Comparison of ENCODE assay signal across 14 cellular contexts in genomic region chr9:98021306-98022040, GRCh38. TPM values are rescaled to one million over a fixed set of nuclear protein-coding genes. Genes with fewer than 3 reads are reported as not detected.
DNase-seq lines count a peak whose midpoint lies in the region; ATAC-seq, FAIRE-seq and TF ChIP-seq lines count a peak whose summit lies in the region.
"Had no signal": no experiment of that assay in that cellular context is flagged by ENCODE, and none has a peak within 500 bp of the region (broad histone marks: within the 10 kb centered on the region; RNA-seq: fewer than 3 reads in every experiment).

No MANE protein-coding gene starts in this region.

- 87% methylated on average over 8 of the region's 8 CpGs for WGBS in SK-N-SH (ENCODE audit: low lambda C conversion rate)
- WGBS in heart left ventricle, 4 donors = 56 to 64% (median 57%) methylated on average over 8 of the region's 8 CpGs
- 50 to 55% methylated on average over 8 of the region's 8 CpGs for WGBS in pancreas, 2 donors
- 80% methylated on average over 8 of the region's 8 CpGs for WGBS in esophagus muscularis mucosa

- H3K79me2 ChIP-seq in SK-N-SH (ENCODE audit: insufficient read depth) = no peaks in the 10 kb centered on the region

- no peak overlapping the region for H3K9ac ChIP-seq in SK-N-SH

- intact Hi-C loops in activated CD4-positive, alpha-beta T cell treated with anti-CD3 and anti-CD28 coated beads, Interleukin-2, amount 10 ng/mL, durations not matched to agents 24 days and 14 days (cut with micrococcal nuclease) = no loop called here
- intact Hi-C loops in heart left ventricle (cut with DNase I) (loop anchor here in 1 of 10 donors (5.0 kb wide), 1 partner anchor 34 kb away; no protein-coding TSS in a partner anchor), pancreas (cut with DNase I) (no loop called here), esophagus muscularis mucosa (cut with DNase I) (no loop called here)

- no peak for FAIRE-seq in pancreas (lab: Jason Lieb, UNC)

- DNase-seq in activated CD4-positive, alpha-beta T cell treated with anti-CD3 and anti-CD28 coated beads, Interleukin-2, amount 10 ng/mL, durations not matched to agents 24 days and 14 days = no peak
- DNase-seq in activated CD4-positive, alpha-beta T cell treated with anti-CD3 and anti-CD28 coated beads, Interleukin-2, amount 50 U/mL, for 48 hours = no peak
- DNase-seq in SK-N-SH (peak; percentile 50), heart left ventricle (peak in 4 of 5 donors; percentile 66 to 85 (median 76)), pancreas (peak in 1 of 6 donors; percentile 26), esophagus muscularis mucosa (ENCODE audit: extremely low spot score) (no peak), NCI-H510A treated with DMSO at 0.1 percent for 48 hours (lab: John Stamatoyannopoulos, UW) (no peak)
- DNase-seq: DMS79; effector CD4-positive, alpha-beta T cell; NCI-H748 treated with DMSO at 0.1 percent for 48 hours had no signal

- TF ChIP-seq CTCF in SK-N-SH (IDR thresholded peaks at IDR 0.05) (no peak), heart left ventricle (IDR thresholded peaks at IDR 0.05) (no peak), pancreas (IDR thresholded peaks at IDR 0.05) (no peak), esophagus muscularis mucosa (IDR thresholded peaks at IDR 0.05) (no peak)

- no peak for TF ChIP-seq RAD21 in SK-N-SH (IDR thresholded peaks at IDR 0.05; ENCODE audit: low read length)

- H3K9me3 Mint-ChIP-seq in activated CD4-positive, alpha-beta T cell treated with anti-CD3 and anti-CD28 coated beads, Interleukin-2, amount 10 ng/mL, durations not matched to agents 24 days and 14 days = no peaks in the 10 kb centered on the region

- peaks cover 38% of the 10 kb centered on the region for H3K36me3 Mint-ChIP-seq in activated CD4-positive, alpha-beta T cell treated with anti-CD3 and anti-CD28 coated beads, Interleukin-2, amount 10 ng/mL, durations not matched to agents 24 days and 14 days (ENCODE audit: low read depth)

- H3K27me3 ChIP-seq in SK-N-SH (ENCODE audit: insufficient read depth) (no peaks in the 10 kb centered on the region), heart left ventricle (no peaks in the 10 kb centered on the region), pancreas (no peaks in the 10 kb centered on the region), esophagus muscularis mucosa (no peaks in the 10 kb centered on the region)
- H3K27me3 ChIP-seq: BLaER1 treated with 17β-estradiol and CSF1 and Interleukin-3, amounts not matched to agents 10 nM and 100 nM; breast epithelium had no signal

- H3K9me2 ChIP-seq in SK-N-SH = no peaks in the 10 kb centered on the region

- POLR2A ChIA-PET in SK-N-SH (lab: Yijun Ruan, JAX) = interaction anchor here (1.5 to 1.6 kb wide), 2 partner anchors 37 to 39 kb away, joined by 4 to 5 read pairs; partner anchors contain the start of gene ANP32B

- peak overlapping the region; percentile 41 for H3K27ac Mint-ChIP-seq in activated CD4-positive, alpha-beta T cell treated with anti-CD3 and anti-CD28 coated beads, Interleukin-2, amount 10 ng/mL, durations not matched to agents 24 days and 14 days

- no peak overlapping the region for H3K4me3 Mint-ChIP-seq in activated CD4-positive, alpha-beta T cell treated with anti-CD3 and anti-CD28 coated beads, Interleukin-2, amount 10 ng/mL, durations not matched to agents 24 days and 14 days

- CTCF ChIA-PET in SK-N-SH (lab: Yijun Ruan, JAX) = interaction anchor here (0.9 to 7.6 kb wide), 4 partner anchors 12 to 98 kb away, joined by 3 to 44 read pairs (median 19); partner anchors contain the start of genes ANP32B and TRMO

- H3K27me3 Mint-ChIP-seq in activated CD4-positive, alpha-beta T cell treated with anti-CD3 and anti-CD28 coated beads, Interleukin-2, amount 10 ng/mL, durations not matched to agents 24 days and 14 days = no peaks in the 10 kb centered on the region

- no peak overlapping the region for H2AFZ ChIP-seq in SK-N-SH (ENCODE audit: low read depth)

- H4K20me1 ChIP-seq in SK-N-SH (ENCODE audit: insufficient read depth) = no peaks in the 10 kb centered on the region

- H3K4me1 Mint-ChIP-seq in activated CD4-positive, alpha-beta T cell treated with anti-CD3 and anti-CD28 coated beads, Interleukin-2, amount 10 ng/mL, durations not matched to agents 24 days and 14 days = peaks cover under 1% of the 10 kb centered on the region

- peak; percentile 93 to 95 (median 94) for ATAC-seq in heart left ventricle
- ATAC-seq in pancreas = peak; percentile 45 to 75 (median 64)
- ATAC-seq in GM21423 (IDR thresholded peaks at IDR 0.05; ENCODE audit: unreplicated experiment) = no peak

- peaks cover 0 to 16% of the 10 kb centered on the region in 2 experiments; a peak in 2 of 4 replicates for H3K4me1 ChIP-seq in SK-N-SH (ENCODE audit: control insufficient read depth in 1 of 2, insufficient read depth in 2 of 2, low read depth in 1 of 2, low read length in 1 of 2)
- peaks cover 0 to 59% (median 5%) of the 10 kb centered on the region in 12 donors for H3K4me1 ChIP-seq in heart left ventricle
- no peaks in the 10 kb centered on the region for H3K4me1 ChIP-seq in pancreas
- H3K4me1 ChIP-seq in esophagus muscularis mucosa = peaks cover 0 to 17% (median 0%) of the 10 kb centered on the region in 4 donors
- H3K4me1 ChIP-seq: breast epithelium had no signal

- no peak overlapping the region for H3K4me3 ChIP-seq in SK-N-SH (ENCODE audit: low read depth in 2 of 2, low read length in 1 of 2)
- H3K4me3 ChIP-seq in heart left ventricle = no peak overlapping the region
- H3K4me3 ChIP-seq in pancreas = no peak overlapping the region
- no peak overlapping the region for H3K4me3 ChIP-seq in esophagus muscularis mucosa
- H3K4me3 ChIP-seq: BLaER1 treated with 17β-estradiol and CSF1 and Interleukin-3, amounts not matched to agents 10 nM and 100 nM; breast epithelium had no signal

- TF ChIP-seq EP300 in SK-N-SH (IDR thresholded peaks at IDR 0.05; ENCODE audit: borderline replicate concordance in 1 of 2, low read depth in 1 of 2, low read length in 1 of 2) (no peak), esophagus muscularis mucosa (IDR thresholded peaks at IDR 0.05) (no peak)

- H3K9me3 ChIP-seq in SK-N-SH (no peaks in the 10 kb centered on the region), heart left ventricle (no peaks in the 10 kb centered on the region), pancreas (no peaks in the 10 kb centered on the region), esophagus muscularis mucosa (no peaks in the 10 kb centered on the region)
- H3K9me3 ChIP-seq: BLaER1 treated with 17β-estradiol and CSF1 and Interleukin-3, amounts not matched to agents 10 nM and 100 nM; breast epithelium had no signal

- peak overlapping the region in 1 of 2 experiments; percentile 60; a peak in 2 of 4 replicates for H3K27ac ChIP-seq in SK-N-SH (ENCODE audit: low read depth in 2 of 2, low read length in 1 of 2)
- peak overlapping the region in 11 of 12 donors; percentile 23 to 85 (median 74) for H3K27ac ChIP-seq in heart left ventricle
- no peak overlapping the region for H3K27ac ChIP-seq in pancreas
- no peak overlapping the region for H3K27ac ChIP-seq in esophagus muscularis mucosa (replicated peaks in 1 of 4)
- H3K27ac ChIP-seq: 22Rv1; BLaER1 treated with 17β-estradiol and CSF1 and Interleukin-3, amounts not matched to agents 10 nM and 100 nM; breast epithelium had no signal

- H3K36me3 ChIP-seq in SK-N-SH (replicated peaks in 1 of 2; ENCODE audit: control insufficient read depth in 1 of 2, insufficient read depth in 2 of 2, low read length in 1 of 2) (peaks cover 20 to 24% of the 10 kb centered on the region in 2 experiments), heart left ventricle (peaks cover 0 to 38% (median 27%) of the 10 kb centered on the region in 9 donors), pancreas (peaks cover 0 to 12% (median 4%) of the 10 kb centered on the region in 3 donors), esophagus muscularis mucosa (peaks cover 12 to 53% (median 36%) of the 10 kb centered on the region in 4 donors)
- H3K36me3 ChIP-seq: breast epithelium had no signal

- H3F3A ChIP-seq in SK-N-SH (replicated peaks; ENCODE audit: insufficient read depth) = peaks cover 9% of the 10 kb centered on the region

- TF ChIP-seq POLR2A in heart left ventricle (IDR thresholded peaks at IDR 0.05) = no peak
- TF ChIP-seq POLR2A in esophagus muscularis mucosa (IDR thresholded peaks at IDR 0.05; ENCODE audit: low read depth) = no peak

- no peak overlapping the region for H3K4me2 ChIP-seq in SK-N-SH
- H3K4me2 ChIP-seq: BLaER1 treated with 17β-estradiol and CSF1 and Interleukin-3, amounts not matched to agents 10 nM and 100 nM had no signal

TF ChIP-seq in SK-N-SH, 30 proteins besides CTCF, POLR2A, EP300 and RAD21:
- TF ChIP-seq FOXM1 (IDR thresholded peaks at IDR 0.05; ENCODE audit: low read depth) (no peak), GATA2 (CRISPR knock-in tag; IDR thresholded peaks at IDR 0.05) (no peak), MXI1 (IDR thresholded peaks at IDR 0.05; ENCODE audit: low read depth, low read length) (peak; percentile 86), YY1 (IDR thresholded peaks at IDR 0.05; ENCODE audit: low read depth) (no peak)
- TF ChIP-seq, protein P1, sequence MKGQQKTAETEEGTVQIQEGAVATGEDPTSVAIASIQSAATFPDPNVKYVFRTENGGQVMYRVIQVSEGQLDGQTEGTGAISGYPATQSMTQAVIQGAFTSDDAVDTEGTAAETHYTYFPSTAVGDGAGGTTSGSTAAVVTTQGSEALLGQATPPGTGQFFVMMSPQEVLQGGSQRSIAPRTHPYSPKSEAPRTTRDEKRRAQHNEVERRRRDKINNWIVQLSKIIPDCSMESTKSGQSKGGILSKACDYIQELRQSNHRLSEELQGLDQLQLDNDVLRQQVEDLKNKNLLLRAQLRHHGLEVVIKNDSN (IDR thresholded peaks at IDR 0.05; ENCODE audit: borderline replicate concordance, low read depth) = no peak

RNA-seq across cellular contexts. Expression of gene NANS, which starts 35.1 kb away (rescaled TPM):
- 54.0 and 57.1 TPM in 2 replicates for total RNA-seq in activated CD4-positive, alpha-beta T cell treated with anti-CD3 and anti-CD28 coated beads, Interleukin-2, amount 10 ng/mL, durations not matched to agents 24 days and 14 days
- 53.5 and 61.3 TPM in 2 replicates for polyA plus RNA-seq in SK-N-SH (2012; rRNA removed)
- polyA plus RNA-seq in SK-N-SH (2012; cell fraction: cytosol; rRNA removed) = 48.8 and 53.9 TPM in 2 replicates
- polyA plus RNA-seq in SK-N-SH (2012; cell fraction: nucleus; rRNA removed) = 37.0 and 46.0 TPM in 2 replicates
- 10 to 100 TPM; 24.3 to 59.0 (median 33.7) TPM for total RNA-seq in heart left ventricle
- polyA plus RNA-seq in heart left ventricle = 100 to 1,000 TPM in 1 of 2 donors, 10 to 100 TPM in 1; 45.3 to 144 TPM
- 10 to 100 TPM; 22.8 to 36.5 (median 30.5) TPM for total RNA-seq in pancreas
- polyA plus RNA-seq in pancreas = 10 to 100 TPM; 29.5 to 31.1 TPM
- total RNA-seq in esophagus muscularis mucosa = 10 to 100 TPM; 25.3 to 54.7 (median 37.3) TPM

RNA-seq across cellular contexts. Expression of gene ANP32B, which starts 38.3 kb away (rescaled TPM):
- 332 and 333 TPM in 2 replicates for total RNA-seq in activated CD4-positive, alpha-beta T cell treated with anti-CD3 and anti-CD28 coated beads, Interleukin-2, amount 10 ng/mL, durations not matched to agents 24 days and 14 days
- polyA plus RNA-seq in SK-N-SH (2012; rRNA removed) = 21.6 and 28.4 TPM in 2 replicates
- polyA plus RNA-seq in SK-N-SH (2012; cell fraction: cytosol; rRNA removed) = 42.1 and 66.2 TPM in 2 replicates
- polyA plus RNA-seq in SK-N-SH (2012; cell fraction: nucleus; rRNA removed) = 11.4 and 12.7 TPM in 2 replicates
- 10 to 100 TPM; 16.3 to 78.3 (median 45.7) TPM for total RNA-seq in heart left ventricle
- 10 to 100 TPM; 58.6 to 66.1 TPM for polyA plus RNA-seq in heart left ventricle
- total RNA-seq in pancreas = 10 to 100 TPM; 48.8 to 89.3 (median 65.3) TPM
- polyA plus RNA-seq in pancreas = 10 to 100 TPM; 72.3 to 73.4 TPM
- 10 to 100 TPM; 30.2 to 52.7 (median 39.9) TPM for total RNA-seq in esophagus muscularis mucosa

Comparison
In these comparisons a context has a peak if more than half of its experiments do, and no peak if none do; other contexts are left out.
1. DNase-seq: peak in SK-N-SH (single experiment) and heart left ventricle (4 of 5); none in activated CD4-positive, alpha-beta T cell treated with anti-CD3 and anti-CD28 coated beads, Interleukin-2, amount 10 ng/mL, durations not matched to agents 24 days and 14 days (single experiment), activated CD4-positive, alpha-beta T cell treated with anti-CD3 and anti-CD28 coated beads, Interleukin-2, amount 50 U/mL, for 48 hours (0 of 2), esophagus muscularis mucosa (single experiment) and NCI-H510A treated with DMSO at 0.1 percent for 48 hours (single experiment).
2. H3K27ac ChIP-seq: peak in heart left ventricle (11 of 12); none in pancreas (0 of 4) and esophagus muscularis mucosa (0 of 4).